13 cellular contexts compared by ENCODE assay signal in genomic region chrX:22950278-22951266, GRCh38. TPM values are rescaled to one million over a fixed set of nuclear protein-coding genes. Genes with fewer than 3 reads are reported as not detected.
A peak's percentile ranks its signal among the peaks of the same experiment; 100 is the strongest.
DNase-seq lines count a peak whose midpoint lies in the region; ATAC-seq, FAIRE-seq and TF ChIP-seq lines count a peak whose summit lies in the region.
"Had no signal": no experiment of that assay in that cellular context is flagged by ENCODE, and none has a peak within 500 bp of the region (broad histone marks: within the 10 kb centered on the region; RNA-seq: fewer than 3 reads in every experiment).

No MANE protein-coding gene starts in this region.

- H3K27me3 Mint-ChIP-seq in astrocyte (ENCODE audit: low read depth, unreplicated experiment), result no peaks in the 10 kb centered on the region
- H3K27me3 Mint-ChIP-seq in neural progenitor cell (ENCODE audit: insufficient read depth, low read depth), result no peaks in the 10 kb centered on the region

- H3K9me3 ChIP-seq in astrocyte (ENCODE audit: insufficient read depth, low read depth, low read length) (no peaks in the 10 kb centered on the region), neural progenitor cell (ENCODE audit: low read depth) (no peaks in the 10 kb centered on the region)
- H3K9me3 ChIP-seq: transverse colon had no signal

- DNase-seq in AG10803 (ENCODE audit: low read depth) (peak; percentile 86), HT-29 (ENCODE audit: low spot score) (peak; percentile 35), astrocyte (ENCODE audit: low read depth) (peak; percentile 91), islet precursor cell (peak; percentile 55), neural progenitor cell (ENCODE audit: low spot score) (no peak), HuH-7.5 (ENCODE audit: low spot score) (no peak)
- DNase-seq: activated CD4-positive, alpha-beta T cell treated with anti-CD3 and anti-CD28 coated beads, Interleukin-2, amount 50 U/mL, for 1 hour; NCI-H526 treated with DMSO at 0.1 percent for 48 hours; transverse colon had no signal

- peak overlapping the region; percentile 94 for H3K27ac Mint-ChIP-seq in astrocyte (ENCODE audit: unreplicated experiment)
- H3K27ac Mint-ChIP-seq in neural progenitor cell, result no peak overlapping the region

- no peaks in the 10 kb centered on the region for H3K9me3 Mint-ChIP-seq in astrocyte (ENCODE audit: unreplicated experiment)
- no peaks in the 10 kb centered on the region for H3K9me3 Mint-ChIP-seq in neural progenitor cell

- H3K9ac ChIP-seq in astrocyte (ENCODE audit: low read length) (no peak overlapping the region), neural progenitor cell (no peak overlapping the region)

- H4K20me1 ChIP-seq in astrocyte (ENCODE audit: insufficient read depth, low read length) (no peaks in the 10 kb centered on the region), neural progenitor cell (ENCODE audit: low read depth) (no peaks in the 10 kb centered on the region)

- H3K4me3 ChIP-seq in AG10803 (ENCODE audit: low read length), result no peak overlapping the region
- H3K4me3 ChIP-seq in astrocyte (ENCODE audit: insufficient read depth, low read depth, low read length), result no peak overlapping the region
- no peak overlapping the region for H3K4me3 ChIP-seq in neural progenitor cell
- H3K4me3 ChIP-seq: coronary artery, transverse colon had no signal

- H3K4me1 Mint-ChIP-seq in astrocyte (ENCODE audit: low read depth, unreplicated experiment) (peaks cover 24% of the 10 kb centered on the region), neural progenitor cell (peaks cover 4% of the 10 kb centered on the region)

- no peaks in the 10 kb centered on the region for H3F3A ChIP-seq in neural progenitor cell (ENCODE audit: low read depth)

- H3K79me2 ChIP-seq in astrocyte (ENCODE audit: insufficient read depth, low read length), result no peaks in the 10 kb centered on the region
- H3K79me2 ChIP-seq in neural progenitor cell (ENCODE audit: low read depth), result no peaks in the 10 kb centered on the region

- H3K27ac ChIP-seq in astrocyte (ENCODE audit: low read depth, low read length), result no peak overlapping the region
- no peak overlapping the region for H3K27ac ChIP-seq in neural progenitor cell
- H3K27ac ChIP-seq: coronary artery, transverse colon had no signal

- no peaks in the 10 kb centered on the region for H3K36me3 Mint-ChIP-seq in astrocyte (ENCODE audit: low read depth, unreplicated experiment)
- H3K36me3 Mint-ChIP-seq in neural progenitor cell, result no peaks in the 10 kb centered on the region

- H3K4me1 ChIP-seq in astrocyte (ENCODE audit: insufficient read depth, low read length) (peaks cover 10% of the 10 kb centered on the region), neural progenitor cell (no peaks in the 10 kb centered on the region)
- H3K4me1 ChIP-seq: transverse colon had no signal

- H3K36me3 ChIP-seq in astrocyte (ENCODE audit: insufficient read depth, low read length) (no peaks in the 10 kb centered on the region), neural progenitor cell (no peaks in the 10 kb centered on the region)
- H3K36me3 ChIP-seq: transverse colon had no signal

- ATAC-seq in GM19023 (IDR thresholded peaks at IDR 0.05; ENCODE audit: unreplicated experiment), result no peak
- no peak for ATAC-seq in activated CD4-positive, CD25-positive, alpha-beta regulatory T cell treated with anti-CD3 and anti-CD28 coated beads, Interleukin-2, amount 50 U/mL, for 24 hours

- H3K4me2 ChIP-seq in astrocyte (ENCODE audit: low read length) (peak overlapping the region; percentile 26), neural progenitor cell (no peak overlapping the region)

- H2AFZ ChIP-seq in astrocyte (ENCODE audit: low read depth, low read length), result no peak overlapping the region
- no peak overlapping the region for H2AFZ ChIP-seq in neural progenitor cell (replicated peaks)

- FAIRE-seq in astrocyte (lab: Jason Lieb, UNC), result peak; percentile 99

- H3K27me3 ChIP-seq in astrocyte (ENCODE audit: insufficient read depth, low read length) (no peaks in the 10 kb centered on the region), neural progenitor cell (no peaks in the 10 kb centered on the region)
- H3K27me3 ChIP-seq: transverse colon had no signal

- H3K4me3 Mint-ChIP-seq in astrocyte (ENCODE audit: unreplicated experiment), result no peak overlapping the region
- H3K4me3 Mint-ChIP-seq in neural progenitor cell, result no peak overlapping the region

- TF ChIP-seq CTCF in AG10803 (conservative IDR thresholded peaks at IDR 0.05; ENCODE audit: low read length) (no peak), astrocyte (IDR thresholded peaks at IDR 0.05; ENCODE audit: insufficient read depth, low read depth, low read length) (no peak), neural progenitor cell (IDR thresholded peaks at IDR 0.05) (no peak)

RNA-seq across cellular contexts. Expression of gene DDX53, which starts 49.2 kb away (rescaled TPM):
- not detected in 2 replicates for total RNA-seq in HT-29 (2014; rRNA removed; shearing (Covaris generic))
- total RNA-seq in astrocyte (not detected in 2 replicates), neural progenitor cell (ENCODE audit: low replicate concordance) (not detected in 2 replicates)
- total RNA-seq: liver, transverse colon had no signal

Comparison
In these comparisons a context has a peak if more than half of its experiments do, and no peak if none do; other contexts are left out.
1. DNase-seq: peak in AG10803 (single experiment), HT-29 (single experiment), astrocyte (single experiment) and islet precursor cell (single experiment); none in neural progenitor cell (single experiment) and HuH-7.5 (single experiment).